Comparison of ENCODE assay signal across 8 cellular contexts in the genomic region with DNA sequence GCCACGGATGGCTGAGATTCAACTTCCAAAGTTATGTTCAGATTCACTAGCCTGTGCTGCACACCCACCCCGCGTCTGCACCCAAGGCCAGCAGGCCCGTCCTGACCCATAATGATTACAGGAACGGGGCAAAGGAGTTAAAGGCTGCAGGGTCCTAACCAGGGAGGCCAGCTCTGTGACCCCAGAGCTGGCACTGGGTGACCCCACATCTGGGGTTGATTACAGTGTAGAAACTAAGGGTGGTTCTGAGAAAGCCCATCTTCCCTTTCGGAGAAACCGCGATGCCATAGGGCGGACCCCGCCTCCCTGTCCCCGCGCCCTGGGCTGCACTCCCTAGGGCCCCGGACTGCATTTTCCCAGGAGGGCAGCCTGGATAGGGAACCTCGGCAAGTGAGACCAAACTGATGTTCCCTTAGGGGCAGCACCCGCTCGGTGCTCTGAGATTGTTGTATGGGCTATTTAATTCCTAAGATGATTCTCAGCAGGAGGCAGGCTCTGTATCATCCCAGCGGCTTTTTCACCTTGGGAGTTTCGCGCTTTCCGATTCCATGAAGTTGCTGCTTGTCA. TPM values are rescaled to one million over a fixed set of nuclear protein-coding genes. Genes with fewer than 3 reads are reported as not detected.
DNase-seq lines count a peak whose midpoint lies in the region; ATAC-seq, FAIRE-seq and TF ChIP-seq lines count a peak whose summit lies in the region.

No MANE protein-coding gene starts in this region.

- H3K4ac ChIP-seq in mesenchymal stem cell (ENCODE audit: low read depth in 1 of 2, low read length in 2 of 2): no peak overlapping the region

- peak overlapping the region; percentile 64 for H3K4me3 Mint-ChIP-seq in activated naive CD4-positive, alpha-beta T cell treated with anti-CD3 and anti-CD28 coated beads, Interleukin-2, amount 10 ng/mL, durations not matched to agents 7 days and 5 days
- peak overlapping the region; percentile 82 for H3K4me3 Mint-ChIP-seq in astrocyte (ENCODE audit: unreplicated experiment)
- peak overlapping the region; percentile 85 for H3K4me3 Mint-ChIP-seq in type B pancreatic cell

- H3K36me3 ChIP-seq in astrocyte (ENCODE audit: insufficient read depth, low read length): no peaks in the 10 kb centered on the region
- H3K36me3 ChIP-seq in mesenchymal stem cell (ENCODE audit: control insufficient read depth in 1 of 2, insufficient read depth in 2 of 2, low read depth in 1 of 2, low read length in 2 of 2): no peaks in the 10 kb centered on the region

- H2BK120ac ChIP-seq in mesenchymal stem cell (ENCODE audit: low read depth, low read length): no peak overlapping the region

- H3K4me1 ChIP-seq in astrocyte (ENCODE audit: insufficient read depth, low read length): peaks cover 6% of the 10 kb centered on the region
- peaks cover 17% of the 10 kb centered on the region for H3K4me1 ChIP-seq in mesenchymal stem cell (ENCODE audit: control insufficient read depth, insufficient read depth, low read depth, low read length)

- no peaks in the 10 kb centered on the region for H3K36me3 Mint-ChIP-seq in activated naive CD4-positive, alpha-beta T cell treated with anti-CD3 and anti-CD28 coated beads, Interleukin-2, amount 10 ng/mL, durations not matched to agents 7 days and 5 days
- H3K36me3 Mint-ChIP-seq in astrocyte (ENCODE audit: low read depth, unreplicated experiment) (no peaks in the 10 kb centered on the region), type B pancreatic cell (no peaks in the 10 kb centered on the region)

- peak overlapping the region; percentile 71 for H3K9ac ChIP-seq in astrocyte (ENCODE audit: low read length)
- peak overlapping the region; percentile 83 for H3K9ac ChIP-seq in mesenchymal stem cell (ENCODE audit: low read length)

- CTCF ChIA-PET in activated naive CD4-positive, alpha-beta T cell treated with anti-CD3 and anti-CD28 coated beads, Interleukin-2, amount 10 ng/mL, durations not matched to agents 7 days and 5 days (lab: Charles Lee): no interaction called here

- no peaks in the 10 kb centered on the region for H3K79me2 ChIP-seq in astrocyte (ENCODE audit: insufficient read depth, low read length)

- peaks cover 10% of the 10 kb centered on the region for H3K4me1 Mint-ChIP-seq in activated naive CD4-positive, alpha-beta T cell treated with anti-CD3 and anti-CD28 coated beads, Interleukin-2, amount 10 ng/mL, durations not matched to agents 7 days and 5 days
- no peaks in the 10 kb centered on the region for H3K4me1 Mint-ChIP-seq in astrocyte (ENCODE audit: low read depth, unreplicated experiment)
- no peaks in the 10 kb centered on the region for H3K4me1 Mint-ChIP-seq in type B pancreatic cell (ENCODE audit: unreplicated experiment)

- no peak overlapping the region for H3K14ac ChIP-seq in mesenchymal stem cell (ENCODE audit: low read length in 2 of 2)

- H3K9me3 Mint-ChIP-seq in activated naive CD4-positive, alpha-beta T cell treated with anti-CD3 and anti-CD28 coated beads, Interleukin-2, amount 10 ng/mL, durations not matched to agents 7 days and 5 days: no peaks in the 10 kb centered on the region
- H3K9me3 Mint-ChIP-seq in astrocyte (ENCODE audit: unreplicated experiment) (peaks cover 4% of the 10 kb centered on the region), type B pancreatic cell (peaks cover 8% of the 10 kb centered on the region)

- H3K4me3 ChIP-seq in astrocyte (ENCODE audit: insufficient read depth, low read depth, low read length): peak overlapping the region; percentile 76
- H3K4me3 ChIP-seq in mesenchymal stem cell (ENCODE audit: insufficient read depth in 1 of 2, low read depth in 1 of 2, low read length in 2 of 2): peak overlapping the region; percentile 51 to 80

- no peak overlapping the region for H2BK15ac ChIP-seq in mesenchymal stem cell (ENCODE audit: low read depth, poor library complexity, severe bottlenecking)

- H3K9me3 ChIP-seq in astrocyte (ENCODE audit: insufficient read depth, low read depth, low read length) (peaks cover 2% of the 10 kb centered on the region), mesenchymal stem cell (ENCODE audit: control insufficient read depth, low read length) (no peaks in the 10 kb centered on the region)

- FAIRE-seq in astrocyte (lab: Jason Lieb, UNC): no peak

- TF ChIP-seq CTCF in astrocyte (IDR thresholded peaks at IDR 0.05; ENCODE audit: insufficient read depth, low read depth, low read length): no peak
- no peak for TF ChIP-seq CTCF in type B pancreatic cell (conservative IDR thresholded peaks at IDR 0.05)

- ATAC-seq in HG03565 (IDR thresholded peaks at IDR 0.05; ENCODE audit: unreplicated experiment): no peak

- H2AK5ac ChIP-seq in mesenchymal stem cell (ENCODE audit: low read length, severe bottlenecking): no peak overlapping the region

- H3K27me3 Mint-ChIP-seq in activated naive CD4-positive, alpha-beta T cell treated with anti-CD3 and anti-CD28 coated beads, Interleukin-2, amount 10 ng/mL, durations not matched to agents 7 days and 5 days: peaks cover 18% of the 10 kb centered on the region
- peaks cover 10% of the 10 kb centered on the region for H3K27me3 Mint-ChIP-seq in astrocyte (ENCODE audit: low read depth, unreplicated experiment)
- H3K27me3 Mint-ChIP-seq in type B pancreatic cell: peaks cover 9% of the 10 kb centered on the region

- H2AFZ ChIP-seq in astrocyte (ENCODE audit: low read depth, low read length) (peak overlapping the region; percentile 85), mesenchymal stem cell (ENCODE audit: low read depth, low read length) (no peak overlapping the region)

- no peak overlapping the region for H4K8ac ChIP-seq in mesenchymal stem cell (ENCODE audit: low read length)

- H3K4me2 ChIP-seq in astrocyte (ENCODE audit: low read length) (peak overlapping the region; percentile 89), mesenchymal stem cell (ENCODE audit: low read length, poor library complexity, severe bottlenecking) (peak overlapping the region; percentile 89)

- H3K18ac ChIP-seq in mesenchymal stem cell (ENCODE audit: low read depth in 1 of 2, low read length in 2 of 2): no peak overlapping the region

- H2BK12ac ChIP-seq in mesenchymal stem cell (ENCODE audit: low read length in 2 of 2): no peak overlapping the region

- no peaks in the 10 kb centered on the region for H3K27me3 ChIP-seq in astrocyte (ENCODE audit: insufficient read depth, low read length)
- peaks cover 5 to 8% of the 10 kb centered on the region in 2 experiments for H3K27me3 ChIP-seq in mesenchymal stem cell (ENCODE audit: control insufficient read depth in 1 of 2, insufficient read depth in 1 of 2, low read length in 2 of 2)

- no peak overlapping the region for H3K27ac ChIP-seq in astrocyte (ENCODE audit: low read depth, low read length)
- H3K27ac ChIP-seq in mesenchymal stem cell (ENCODE audit: low read length, poor library complexity, severe bottlenecking): no peak overlapping the region

- H4K20me1 ChIP-seq in astrocyte (ENCODE audit: insufficient read depth, low read length): no peaks in the 10 kb centered on the region

- WGBS in mesenchymal stem cell: 35% methylated on average over 20 of the region's 20 CpGs

- H3K27ac Mint-ChIP-seq in activated naive CD4-positive, alpha-beta T cell treated with anti-CD3 and anti-CD28 coated beads, Interleukin-2, amount 10 ng/mL, durations not matched to agents 7 days and 5 days: no peak overlapping the region
- peak overlapping the region; percentile 36 for H3K27ac Mint-ChIP-seq in astrocyte (ENCODE audit: unreplicated experiment)
- H3K27ac Mint-ChIP-seq in type B pancreatic cell: peak overlapping the region; percentile 78

- no peak overlapping the region for H3K23ac ChIP-seq in mesenchymal stem cell (ENCODE audit: low read length in 2 of 2)

- no peak overlapping the region for H4K91ac ChIP-seq in mesenchymal stem cell (ENCODE audit: low read length)

- H2BK5ac ChIP-seq in mesenchymal stem cell (ENCODE audit: low read depth, low read length, poor library complexity, severe bottlenecking): no peak overlapping the region

- DNase-seq in activated naive CD4-positive, alpha-beta T cell treated with anti-CD3 and anti-CD28 coated beads, Interleukin-2, amount 10 ng/mL, durations not matched to agents 7 days and 5 days: no peak
- DNase-seq in activated naive CD4-positive, alpha-beta T cell treated with Interleukin-2 at 50 U/mL for 16 hours: no peak
- DNase-seq in astrocyte (ENCODE audit: low read depth) (no peak), mesenchymal stem cell (no peak), type B pancreatic cell (ENCODE audit: extremely low spot score, unreplicated experiment) (no peak), NCI-H748 treated with DMSO at 0.1 percent for 48 hours (lab: John Stamatoyannopoulos, UW) (no peak), Kasumi-1 (lab: John Stamatoyannopoulos, UW) (no peak)

- no peaks in the 10 kb centered on the region for H3K79me1 ChIP-seq in mesenchymal stem cell (replicated peaks; ENCODE audit: low read length, poor library complexity, severe bottlenecking)

RNA-seq across cellular contexts. Expression of a gene that starts 2.2 kb away (rescaled TPM):
- total RNA-seq in astrocyte: not detected in 2 replicates
- not detected for polyA plus RNA-seq in mesenchymal stem cell (2013, experiment 1 of 2)
- not detected for polyA plus RNA-seq in mesenchymal stem cell (2013, experiment 2 of 2)
- total RNA-seq in type B pancreatic cell (ENCODE audit: low replicate concordance): 0.48 and 2.2 TPM in 2 replicates

RNA-seq across cellular contexts. Expression of a gene that starts 28.6 kb away (rescaled TPM):
- total RNA-seq in astrocyte (0.07 TPM in 1 of 2 replicates, not detected in the other), type B pancreatic cell (ENCODE audit: low replicate concordance) (3.9 and 10.9 TPM in 2 replicates)
- not detected for polyA plus RNA-seq in mesenchymal stem cell (2013, experiment 1 of 2)
- not detected for polyA plus RNA-seq in mesenchymal stem cell (2013, experiment 2 of 2)
